ENCODE assay signal across 7 cellular contexts in genomic region chr5:149837680-149838269, GRCh38.
DNase-seq lines count a peak whose midpoint lies in the region; ATAC-seq and TF ChIP-seq lines count a peak whose summit lies in the region.

No MANE protein-coding gene starts in this region.

- TF ChIP-seq CTCF in GM10266 (IDR thresholded peaks at IDR 0.05; ENCODE audit: control insufficient read depth, insufficient read depth, low read depth, missing control alignments) (peak; percentile 28), VCaP (conservative IDR thresholded peaks at IDR 0.05) (peak; percentile 96), heart right ventricle (IDR thresholded peaks at IDR 0.05) (peak; percentile 11 to 69 (median 58))

- H3K9me3 ChIP-seq in MG63 = no peaks in the 10 kb centered on the region
- no peaks in the 10 kb centered on the region for H3K9me3 ChIP-seq in heart right ventricle

- H3K4me3 ChIP-seq in MG63 (no peak overlapping the region), heart right ventricle (no peak overlapping the region)

- intact Hi-C loops in heart right ventricle (cut with DNase I) (loop anchor here in 9 of 10 donors (2.0 to 10.0 kb wide), 7 partner anchors 123 to 157 kb away; partner anchors contain the start of gene SLC26A2 (in 4 of the 9)), sciatic nerve (cut with DNase I) (loop anchor here (10.0 kb wide), 2 partner anchors 127 to 157 kb away; partner anchors contain the start of gene SLC26A2)

- no peak for DNase-seq in GM10266 (ENCODE audit: extremely low spot score)
- DNase-seq in MG63 = peak; percentile 71
- peak; percentile 34 to 44 for DNase-seq in heart right ventricle
- DNase-seq in sciatic nerve (ENCODE audit: low spot score) = peak; percentile 69
- DNase-seq in ureter (ENCODE audit: low spot score) = no peak

- WGBS in heart right ventricle, 2 donors = 36 to 38% methylated on average over 7 of the region's 7 CpGs

- H3K36me3 ChIP-seq in MG63 (no peaks in the 10 kb centered on the region), heart right ventricle (peaks cover 0 to 98% (median 30%) of the 10 kb centered on the region in 9 donors)

- ATAC-seq in heart right ventricle (peak; percentile 10 to 57 (median 48)), sciatic nerve (peak; percentile 61), HG03039 (IDR thresholded peaks at IDR 0.05; ENCODE audit: unreplicated experiment) (no peak)

- H3K27me3 ChIP-seq in MG63 (no peaks in the 10 kb centered on the region), heart right ventricle (no peaks in the 10 kb centered on the region)

- H3K4me1 ChIP-seq in heart right ventricle = peaks cover 10 to 77% (median 29%) of the 10 kb centered on the region in 9 donors

- H3K27ac ChIP-seq in VCaP (no peak overlapping the region), heart right ventricle (peak overlapping the region in 2 of 10 donors; percentile 10 to 11)

Comparison
In these comparisons a context has a peak if more than half of its experiments do, and no peak if none do; other contexts are left out.
1. DNase-seq: peak in MG63 (single experiment), heart right ventricle (2 of 2) and sciatic nerve (single experiment); none in GM10266 (single experiment) and ureter (single experiment).
2. CTCF ChIP-seq: peak in every context shown above with its lines; median percentile 96 in VCaP; 58 in heart right ventricle; 28 in GM10266.